In genomic region chr17:69761011-69761410, GRCh38 we compare ENCODE assay signal across 28 cellular contexts.
A peak's percentile ranks its signal among the peaks of the same experiment; 100 is the strongest.
DNase-seq lines count a peak whose midpoint lies in the region; TF ChIP-seq lines count a peak whose summit lies in the region.
"Had no signal": no experiment of that assay in that cellular context is flagged by ENCODE, and none has a peak within 500 bp of the region (broad histone marks: within the 10 kb centered on the region; RNA-seq: fewer than 3 reads in every experiment).

No MANE protein-coding gene starts in this region.

- BruUV-seq in Calu3 (replicated peaks; lab: Mats Ljungman, UMichigan) = no TSS peak

- no peaks in the 10 kb centered on the region for H3K27me3 ChIP-seq in adipocyte (replicated peaks; ENCODE audit: control insufficient read depth, insufficient read depth, low read length)
- H3K27me3 ChIP-seq in fibroblast of lung (ENCODE audit: control insufficient read depth, insufficient read depth, low read length) = no peaks in the 10 kb centered on the region
- H3K27me3 ChIP-seq in skeletal muscle satellite cell (ENCODE audit: control insufficient read depth, insufficient read depth, low read length) = no peaks in the 10 kb centered on the region
- H3K27me3 ChIP-seq in dorsolateral prefrontal cortex = peaks cover 0 to 4% (median 0%) of the 10 kb centered on the region in 45 donors
- H3K27me3 ChIP-seq: right lobe of liver, suprapubic skin, uterus had no signal

- H4K20me1 ChIP-seq in fibroblast of lung (ENCODE audit: control insufficient read depth, extremely low read depth, insufficient read depth, low read length) = no peaks in the 10 kb centered on the region

- intact Hi-C loops in Calu3 (cut with micrococcal nuclease; ENCODE audit: unreplicated experiment) = no loop called here
- intact Hi-C loops in dorsolateral prefrontal cortex (cut with DNase I) = no loop called here

- H3K79me2 ChIP-seq in fibroblast of lung (ENCODE audit: control insufficient read depth, insufficient read depth, low read length) = no peaks in the 10 kb centered on the region

- H3K4me3 ChIP-seq in adipocyte (ENCODE audit: low read length) (peak overlapping the region; percentile 11), fibroblast of lung (replicated peaks in 1 of 4; ENCODE audit: control extremely low read depth in 1 of 4, insufficient read depth in 1 of 4, low read depth in 3 of 4, low read length in 4 of 4) (no peak overlapping the region), skeletal muscle satellite cell (ENCODE audit: low read length) (no peak overlapping the region), dorsolateral prefrontal cortex (no peak overlapping the region)
- H3K4me3 ChIP-seq: right lobe of liver, suprapubic skin, uterus had no signal

- CTCF ChIA-PET in Calu3 (lab: Charles Lee) = no interaction called here

- no peaks in the 10 kb centered on the region for H3K9me3 ChIP-seq in adipocyte (ENCODE audit: control insufficient read depth, low read length)
- H3K9me3 ChIP-seq in fibroblast of lung (ENCODE audit: control insufficient read depth, insufficient read depth, low read depth, low read length) = no peaks in the 10 kb centered on the region
- H3K9me3 ChIP-seq in skeletal muscle satellite cell (replicated peaks; ENCODE audit: low read length) = no peaks in the 10 kb centered on the region
- H3K9me3 ChIP-seq: right lobe of liver, suprapubic skin, uterus had no signal

- H3K9ac ChIP-seq in adipocyte (ENCODE audit: low read length) = peak overlapping the region; percentile 30
- no peak overlapping the region for H3K9ac ChIP-seq in fibroblast of lung (ENCODE audit: insufficient read depth, low read length)
- H3K9ac ChIP-seq in skeletal muscle satellite cell (ENCODE audit: low read depth, low read length) = peak overlapping the region; percentile 44

- H3K4me3 Mint-ChIP-seq in Calu3 (ENCODE audit: low read depth, unreplicated experiment) = no peak overlapping the region
- H3K4me3 Mint-ChIP-seq: activated CD8-positive, alpha-beta T cell treated with anti-CD3 and anti-CD28 coated beads for 36 hours; activated naive CD8-positive, alpha-beta T cell; CD4-positive, CD25-positive, alpha-beta regulatory T cell; IgD-negative memory B cell; stimulated activated naive B cell treated with anti-CD40 and anti-IgM and Interleukin-4, amounts not matched to agents 10 μg/mL and 1 μg/mL and 100 μg/mL, for 72 hours had no signal

- H3K4me1 Mint-ChIP-seq in Calu3 (ENCODE audit: low read depth, unreplicated experiment) = peaks cover 22% of the 10 kb centered on the region
- H3K4me1 Mint-ChIP-seq: CD4-positive, CD25-positive, alpha-beta regulatory T cell; stimulated activated naive B cell treated with anti-CD40 and anti-IgM and Interleukin-4, amounts not matched to agents 10 μg/mL and 1 μg/mL and 100 μg/mL, for 72 hours had no signal

- peak; percentile 58 for DNase-seq in HCEC 1CT
- no peak for DNase-seq in adipocyte (ENCODE audit: low read depth)
- DNase-seq in fibroblast of lung (ENCODE audit: low read depth in 2 of 2) = peak in 1 of 2 donors; percentile 45
- no peak for DNase-seq in NCI-H2171 (lab: John Stamatoyannopoulos, UW)
- DNase-seq in Calu3 = no peak
- DNase-seq in C1 segment of cervical spinal cord (lab: John Stamatoyannopoulos, UW) = no peak
- DNase-seq in dorsolateral prefrontal cortex = no peak
- DNase-seq: activated CD4-positive, CD25-positive, alpha-beta regulatory T cell treated with anti-CD3 and anti-CD28 coated beads, Interleukin-2, amount 50 U/mL, for 72 hours; CD4-positive, CD25-positive, alpha-beta regulatory T cell; cerebellar nuclear complex; left cardiac atrium; mesendoderm; NCI-H1092 treated with DMSO at 0.1 percent for 48 hours; NCI-H2029; NCI-H2227 treated with DMSO at 0.1 percent for 48 hours; NCI-H69; posterior cingulate gyrus; right lobe of liver; RPMI8226; stimulated activated naive B cell treated with anti-CD40 and anti-IgM and Interleukin-4, amounts not matched to agents 10 μg/mL and 1 μg/mL and 100 μg/mL, for 72 hours; T-helper 1 cell; uterus had no signal

- peaks cover 23% of the 10 kb centered on the region for H3K9me3 Mint-ChIP-seq in Calu3 (ENCODE audit: low read depth, unreplicated experiment)
- H3K9me3 Mint-ChIP-seq: activated CD8-positive, alpha-beta T cell treated with anti-CD3 and anti-CD28 coated beads for 36 hours; stimulated activated naive B cell treated with anti-CD40 and anti-IgM and Interleukin-4, amounts not matched to agents 10 μg/mL and 1 μg/mL and 100 μg/mL, for 72 hours had no signal

- H3K36me3 ChIP-seq in adipocyte (ENCODE audit: control insufficient read depth, insufficient read depth, low read length, severe bottlenecking) = no peaks in the 10 kb centered on the region
- no peaks in the 10 kb centered on the region for H3K36me3 ChIP-seq in fibroblast of lung (ENCODE audit: control insufficient read depth, insufficient read depth, low read length)
- H3K36me3 ChIP-seq in skeletal muscle satellite cell (ENCODE audit: insufficient read depth, low read length) = no peaks in the 10 kb centered on the region
- H3K36me3 ChIP-seq: right lobe of liver, suprapubic skin, uterus had no signal

- no peak overlapping the region for H2AFZ ChIP-seq in fibroblast of lung (ENCODE audit: low read length)

- no peak for TF ChIP-seq CTCF in fibroblast of lung (conservative IDR thresholded peaks at IDR 0.05 in 1 of 2, IDR thresholded peaks at IDR 0.05 in 1 of 2; ENCODE audit: low read depth in 1 of 2, low read length in 2 of 2)
- no peak for TF ChIP-seq CTCF in Calu3 (IDR thresholded peaks at IDR 0.05; ENCODE audit: unreplicated experiment)
- TF ChIP-seq CTCF in dorsolateral prefrontal cortex (IDR thresholded peaks at IDR 0.05 in 54 of 56, conservative IDR thresholded peaks at IDR 0.05 in 2 of 56; ENCODE audit: low read depth in 1 of 56, partially characterized antibody in 56 of 56) = no peak

- H3K36me3 Mint-ChIP-seq in Calu3 (ENCODE audit: insufficient read depth, unreplicated experiment) = no peaks in the 10 kb centered on the region
- H3K36me3 Mint-ChIP-seq: activated naive CD8-positive, alpha-beta T cell; CD4-positive, CD25-positive, alpha-beta regulatory T cell; IgD-negative memory B cell; stimulated activated naive B cell treated with anti-CD40 and anti-IgM and Interleukin-4, amounts not matched to agents 10 μg/mL and 1 μg/mL and 100 μg/mL, for 72 hours had no signal

- H3K4me1 ChIP-seq in adipocyte (ENCODE audit: control insufficient read depth, insufficient read depth, low read length) (peaks cover 77% of the 10 kb centered on the region), fibroblast of lung (ENCODE audit: control insufficient read depth, extremely low read depth, insufficient read depth, low read length) (peaks cover 24% of the 10 kb centered on the region), skeletal muscle satellite cell (ENCODE audit: control insufficient read depth, insufficient read depth, low read length) (peaks cover 50% of the 10 kb centered on the region)
- H3K4me1 ChIP-seq: uterus had no signal

- H3K27ac ChIP-seq in fibroblast of lung (ENCODE audit: insufficient read depth, low read length) = peak overlapping the region; percentile 89
- no peak overlapping the region for H3K27ac ChIP-seq in dorsolateral prefrontal cortex
- H3K27ac ChIP-seq: right lobe of liver, suprapubic skin, uterus had no signal

- H3K4me2 ChIP-seq in fibroblast of lung (ENCODE audit: extremely low read depth, insufficient read depth, low read length) (peak overlapping the region; percentile 48), skeletal muscle satellite cell (ENCODE audit: low read length) (no peak overlapping the region)

- no peak overlapping the region for H3K27ac Mint-ChIP-seq in Calu3 (ENCODE audit: unreplicated experiment)
- H3K27ac Mint-ChIP-seq: activated CD8-positive, alpha-beta T cell treated with anti-CD3 and anti-CD28 coated beads for 36 hours; activated naive CD8-positive, alpha-beta T cell; activated T-helper 2 cell treated with anti-CD3 and anti-CD28 coated beads, Interferon-gamma antibody, Interleukin-2, Interleukin-4, amounts not matched to agents 10 μg/mL and 5 μg/mL and 100 μg/mL, durations not matched to agents 14 hours and 24 hours and 36 hours; CD4-positive, CD25-positive, alpha-beta regulatory T cell; IgD-negative memory B cell; stimulated activated naive B cell treated with anti-CD40 and anti-IgM and Interleukin-4, amounts not matched to agents 10 μg/mL and 1 μg/mL and 100 μg/mL, for 72 hours had no signal

- H3K27me3 Mint-ChIP-seq in Calu3 (ENCODE audit: unreplicated experiment) = no peaks in the 10 kb centered on the region
- H3K27me3 Mint-ChIP-seq: activated naive CD8-positive, alpha-beta T cell; CD4-positive, CD25-positive, alpha-beta regulatory T cell; IgD-negative memory B cell; stimulated activated naive B cell treated with anti-CD40 and anti-IgM and Interleukin-4, amounts not matched to agents 10 μg/mL and 1 μg/mL and 100 μg/mL, for 72 hours had no signal
